16 cellular contexts compared by ENCODE assay signal in genomic region chr17:40952675-40953074, GRCh38. TPM values are rescaled to one million over a fixed set of nuclear protein-coding genes. Genes with fewer than 3 reads are reported as not detected.
DNase-seq lines count a peak whose midpoint lies in the region; ATAC-seq and TF ChIP-seq lines count a peak whose summit lies in the region.
"Had no signal": no experiment of that assay in that cellular context is flagged by ENCODE, and none has a peak within 500 bp of the region (broad histone marks: within the 10 kb centered on the region; RNA-seq: fewer than 3 reads in every experiment).

No MANE protein-coding gene starts in this region.

- H4K5ac ChIP-seq in IMR-90 (ENCODE audit: low read depth, low read length): no peak overlapping the region
- H4K5ac ChIP-seq in mesendoderm (ENCODE audit: low read length): no peak overlapping the region

- H3K4me3 ChIP-seq in AG09309 (ENCODE audit: control insufficient read depth, low read depth, low read length) (no peak overlapping the region), IMR-90 (ENCODE audit: insufficient read depth, low read depth, low read length) (no peak overlapping the region), mesendoderm (ENCODE audit: low read length) (no peak overlapping the region), coronary artery (no peak overlapping the region), BE2C (ENCODE audit: low read depth, low read length) (no peak overlapping the region), ascending aorta (no peak overlapping the region)
- H3K4me3 ChIP-seq: GM12878 had no signal

- H3K27ac ChIP-seq in IMR-90 (ENCODE audit: insufficient read depth, low read length) (no peak overlapping the region), mesendoderm (ENCODE audit: low read depth, low read length) (no peak overlapping the region), coronary artery (no peak overlapping the region), ascending aorta (no peak overlapping the region)
- H3K27ac ChIP-seq: HL-60 had no signal

- POLR2A ChIA-PET in IMR-90 (lab: Charles Lee; ENCODE audit: unreplicated experiment): no interaction called here

- H3K9ac ChIP-seq in IMR-90 (ENCODE audit: low read depth, low read length): no peak overlapping the region
- H3K9ac ChIP-seq in mesendoderm (ENCODE audit: low read length): no peak overlapping the region

- dilution Hi-C loops in IMR-90 (cut with HindIII; ENCODE audit: low sequenced_read_pairs, unreplicated experiment): no loop called here

- in situ Hi-C loops in IMR-90 (cut with MboI; ENCODE audit: low sequenced_read_pairs): no loop called here

- no peaks in the 10 kb centered on the region for H3K36me3 ChIP-seq in IMR-90 (ENCODE audit: control insufficient read depth, insufficient read depth, low read length)
- H3K36me3 ChIP-seq in mesendoderm (ENCODE audit: control insufficient read depth, insufficient read depth, low read length): no peaks in the 10 kb centered on the region
- H3K36me3 ChIP-seq in BE2C: no peaks in the 10 kb centered on the region
- no peaks in the 10 kb centered on the region for H3K36me3 ChIP-seq in ascending aorta

- no peak for TF ChIP-seq POLR2A in IMR-90 (IDR thresholded peaks at IDR 0.05; ENCODE audit: low read depth, low read length)

- no TSS peak for BruUV-seq in IMR-90 (replicated peaks; lab: Mats Ljungman, UMichigan)

- H2BK120ac ChIP-seq in IMR-90 (ENCODE audit: low read depth, low read length): peak overlapping the region; percentile 92; the same call in 1 of the 2 replicates
- no peak overlapping the region for H2BK120ac ChIP-seq in mesendoderm (ENCODE audit: low read depth, low read length)

- H2AK9ac ChIP-seq in IMR-90 (replicated peaks; ENCODE audit: low read depth, low read length, poor library complexity): no peak overlapping the region

- no peaks in the 10 kb centered on the region for H4K20me1 ChIP-seq in IMR-90 (ENCODE audit: insufficient read depth, low read length)

- H3K23ac ChIP-seq in IMR-90 (ENCODE audit: low read depth, low read length): peak overlapping the region; percentile 26; the same call in 1 of the 2 replicates
- no peak overlapping the region for H3K23ac ChIP-seq in mesendoderm (ENCODE audit: low read length)

- no peaks in the 10 kb centered on the region for H3K27me3 ChIP-seq in IMR-90 (ENCODE audit: control insufficient read depth, insufficient read depth, low read length)
- H3K27me3 ChIP-seq in mesendoderm (ENCODE audit: insufficient read depth, low read length, poor library complexity): no peaks in the 10 kb centered on the region
- peaks cover 37% of the 10 kb centered on the region for H3K27me3 ChIP-seq in BE2C
- H3K27me3 ChIP-seq in ascending aorta: no peaks in the 10 kb centered on the region

- peak overlapping the region; percentile 58; the same call in 1 of the 2 replicates for H3K56ac ChIP-seq in IMR-90 (ENCODE audit: extremely low read depth, insufficient read depth, low read length)
- H3K56ac ChIP-seq in mesendoderm (ENCODE audit: low read length): no peak overlapping the region

- no peak for TF ChIP-seq RAD21 in IMR-90 (IDR thresholded peaks at IDR 0.05; ENCODE audit: low read length)

- 0 out of 3 replicates have a peak overlapping the region, but pooled peaks have one; percentile 54 for H2BK15ac ChIP-seq in IMR-90 (ENCODE audit: low read depth, low read length)
- no peak overlapping the region for H2BK15ac ChIP-seq in mesendoderm (replicated peaks; ENCODE audit: low read depth)

- WGBS in IMR-90 (ENCODE audit: extremely low coverage in 2 of 2, insufficient read length in 1 of 2), 2 experiments: no CpG with 5 or more reads among the region's 1 CpG
- no CpG with 5 or more reads among the region's 1 CpG for WGBS in mesendoderm (ENCODE audit: extremely low coverage, insufficient coverage, low lambda C conversion rate)

- H3K79me1 ChIP-seq in IMR-90 (ENCODE audit: low read depth in 1 of 2, low read length in 2 of 2): no peaks in the 10 kb centered on the region
- H3K79me1 ChIP-seq in mesendoderm (ENCODE audit: low read length): no peaks in the 10 kb centered on the region

- no peak overlapping the region; the same call in 1 of the 2 replicates for H3K18ac ChIP-seq in IMR-90 (ENCODE audit: low read depth, low read length)
- no peak overlapping the region for H3K18ac ChIP-seq in mesendoderm (ENCODE audit: low read length)

- H4K8ac ChIP-seq in IMR-90 (ENCODE audit: low read depth in 2 of 2, low read length in 2 of 2) (peak overlapping the region; percentile 67 to 86; a peak in 2 of 4 replicates), mesendoderm (ENCODE audit: low read depth, low read length) (no peak overlapping the region)

- H2BK20ac ChIP-seq in IMR-90 (ENCODE audit: low read depth, low read length): peak overlapping the region; percentile 47; the same call in 1 of the 2 replicates

- H3K9me3 ChIP-seq in IMR-90 (ENCODE audit: control insufficient read depth, insufficient read depth, low read length) (no peaks in the 10 kb centered on the region), BE2C (no peaks in the 10 kb centered on the region), ascending aorta (no peaks in the 10 kb centered on the region)

- intact Hi-C loops in IMR-90 (cut with micrococcal nuclease) (no loop called here), ascending aorta (cut with DNase I) (no loop called here)

- peaks cover 12% of the 10 kb centered on the region for H3K4me1 ChIP-seq in IMR-90 (ENCODE audit: control insufficient read depth, insufficient read depth, low read length)
- no peaks in the 10 kb centered on the region for H3K4me1 ChIP-seq in mesendoderm (ENCODE audit: control insufficient read depth, low read depth, low read length)
- H3K4me1 ChIP-seq in BE2C: no peaks in the 10 kb centered on the region; the same call in 1 of the 2 replicates
- no peaks in the 10 kb centered on the region for H3K4me1 ChIP-seq in ascending aorta

- H2BK5ac ChIP-seq in IMR-90 (ENCODE audit: low read depth, low read length, poor library complexity, severe bottlenecking) (peak overlapping the region; percentile 94), mesendoderm (ENCODE audit: low read length) (no peak overlapping the region)

- H2AK5ac ChIP-seq in IMR-90 (ENCODE audit: low read depth, low read length) (no peak overlapping the region), mesendoderm (ENCODE audit: low read length) (no peak overlapping the region)

- H3K9me1 ChIP-seq in IMR-90 (ENCODE audit: insufficient read depth, low read length): peaks cover 5% of the 10 kb centered on the region; the same call in 1 of the 2 replicates

- DNase-seq in AG09309 (ENCODE audit: low read depth): peak; percentile 97
- DNase-seq in IMR-90: peak; percentile 93
- peak; percentile 80 for DNase-seq in dedifferentiated amniotic fluid mesenchymal stem cell (ENCODE audit: extremely low spot score)
- DNase-seq in mesendoderm: peak; percentile 10
- no peak for DNase-seq in coronary artery (ENCODE audit: low spot score)
- DNase-seq in BE2C: no peak
- DNase-seq in T-helper 9 cell: no peak
- DNase-seq in ascending aorta (ENCODE audit: low spot score in 2 of 2): no peak
- DNase-seq: activated naive CD8-positive, alpha-beta T cell treated with anti-CD3 and anti-CD28 coated beads, Interleukin-2, amount 10 ng/mL, durations not matched to agents 7 days and 5 days; CD8-positive, alpha-beta memory T cell; NCI-H1436 treated with DMSO at 0.1 percent for 48 hours; stimulated activated CD4-positive, alpha-beta T cell treated with anti-CD3 and anti-CD28 coated beads, Interleukin-4, amount 100 ng/mL, for 4 hours had no signal

- CTCF ChIA-PET in IMR-90 (lab: Yijun Ruan, JAX): interaction anchor here (1.1 kb wide), 1 partner anchor 20 kb away, joined by 4 read pairs; no protein-coding TSS in a partner anchor

- TF ChIP-seq CTCF in AG09309 (IDR thresholded peaks at IDR 0.05; ENCODE audit: control insufficient read depth, insufficient read depth, low read depth, low read length, missing control alignments): no peak
- TF ChIP-seq CTCF in IMR-90 (conservative IDR thresholded peaks at IDR 0.05; ENCODE audit: low read depth, low read length): no peak
- no peak for TF ChIP-seq CTCF in coronary artery (IDR thresholded peaks at IDR 0.05)
- no peak for TF ChIP-seq CTCF in BE2C (IDR thresholded peaks at IDR 0.05; ENCODE audit: low read depth, low read length)
- TF ChIP-seq CTCF in ascending aorta (IDR thresholded peaks at IDR 0.05): no peak

- peak overlapping the region; percentile 45; the same call in 1 of the 2 replicates for H3K4ac ChIP-seq in IMR-90 (ENCODE audit: low read depth, low read length)
- H3K4ac ChIP-seq in mesendoderm (ENCODE audit: low read depth, low read length): no peak overlapping the region

- H3K4me2 ChIP-seq in IMR-90 (ENCODE audit: low read depth, low read length) (no peak overlapping the region), mesendoderm (ENCODE audit: low read length) (no peak overlapping the region)

- no peak overlapping the region for H4K91ac ChIP-seq in IMR-90 (ENCODE audit: insufficient read depth, low read depth, low read length)

- peak; percentile 33 for ATAC-seq in IMR-90 (ENCODE audit: low read depth)
- ATAC-seq: GM12878 had no signal

- no peak overlapping the region; the same call in 1 of the 2 replicates for H3K14ac ChIP-seq in IMR-90 (replicated peaks; ENCODE audit: low read depth, low read length)

- H3K79me2 ChIP-seq in mesendoderm (ENCODE audit: control insufficient read depth, insufficient read depth, low read length): no peaks in the 10 kb centered on the region

- no peak overlapping the region for H2AFZ ChIP-seq in IMR-90 (replicated peaks; ENCODE audit: low read length, poor library complexity)

RNA-seq across cellular contexts. Expression of gene KRT39, which starts 14.1 kb away (rescaled TPM):
- total RNA-seq in IMR-90 (2012; rRNA removed) (not detected in 2 replicates), ascending aorta (not detected)
- 0.15 TPM in 1 of 2 replicates, not detected in the other for polyA plus RNA-seq in IMR-90 (2012; rRNA removed)
- 0.08 and 0.16 TPM in 2 replicates for polyA plus RNA-seq in IMR-90 (2012; cell fraction: cytosol; rRNA removed)
- polyA plus RNA-seq in IMR-90 (2012; cell fraction: nucleus; rRNA removed; ENCODE audit: low replicate concordance): 0.09 TPM in 1 of 2 replicates, not detected in the other
- not detected for polyA plus RNA-seq in mesendoderm (2013, experiment 1 of 2)
- not detected for polyA plus RNA-seq in mesendoderm (2013, experiment 2 of 2)
- not detected for polyA plus RNA-seq in BE2C (2012; ENCODE audit: insufficient read depth, insufficient read length, low read depth)
- total RNA-seq: activated naive CD8-positive, alpha-beta T cell treated with anti-CD3 and anti-CD28 coated beads, Interleukin-2, amount 10 ng/mL, durations not matched to agents 7 days and 5 days; CD8-positive, alpha-beta memory T cell; GM12878; osteocyte; subcutaneous adipose tissue had no signal
- polyA plus RNA-seq: CD8-positive, alpha-beta memory T cell; GM12878 had no signal

RNA-seq across cellular contexts. Expression of gene KRT23, which starts 15.2 kb away (rescaled TPM):
- total RNA-seq in IMR-90 (2012; rRNA removed): 0.28 and 0.36 TPM in 2 replicates
- polyA plus RNA-seq in IMR-90 (2012; rRNA removed): 0.32 and 0.39 TPM in 2 replicates
- 0.11 and 0.41 TPM in 2 replicates for polyA plus RNA-seq in IMR-90 (2012; cell fraction: cytosol; rRNA removed)
- 0.09 and 0.17 TPM in 2 replicates for polyA plus RNA-seq in IMR-90 (2012; cell fraction: nucleus; rRNA removed; ENCODE audit: low replicate concordance)
- polyA plus RNA-seq in mesendoderm (2013, experiment 1 of 2): not detected
- not detected for polyA plus RNA-seq in mesendoderm (2013, experiment 2 of 2)
- polyA plus RNA-seq in BE2C (2012; ENCODE audit: insufficient read depth, insufficient read length, low read depth): not detected
- not detected for total RNA-seq in ascending aorta
- total RNA-seq: activated naive CD8-positive, alpha-beta T cell treated with anti-CD3 and anti-CD28 coated beads, Interleukin-2, amount 10 ng/mL, durations not matched to agents 7 days and 5 days; CD8-positive, alpha-beta memory T cell; GM12878; osteocyte; subcutaneous adipose tissue had no signal
- polyA plus RNA-seq: CD8-positive, alpha-beta memory T cell; GM12878 had no signal

RNA-seq across cellular contexts. Expression of gene KRT40, which starts 31.5 kb away (rescaled TPM):
- total RNA-seq in IMR-90 (2012; rRNA removed) (not detected in 2 replicates), ascending aorta (not detected)
- not detected in 2 replicates for polyA plus RNA-seq in IMR-90 (2012; rRNA removed)
- polyA plus RNA-seq in IMR-90 (2012; cell fraction: cytosol; rRNA removed): not detected in 2 replicates
- polyA plus RNA-seq in IMR-90 (2012; cell fraction: nucleus; rRNA removed; ENCODE audit: low replicate concordance): not detected in 2 replicates
- not detected for polyA plus RNA-seq in mesendoderm (2013, experiment 1 of 2)
- not detected for polyA plus RNA-seq in mesendoderm (2013, experiment 2 of 2)
- not detected for polyA plus RNA-seq in BE2C (2012; ENCODE audit: insufficient read depth, insufficient read length, low read depth)
- total RNA-seq: activated naive CD8-positive, alpha-beta T cell treated with anti-CD3 and anti-CD28 coated beads, Interleukin-2, amount 10 ng/mL, durations not matched to agents 7 days and 5 days; CD8-positive, alpha-beta memory T cell; GM12878; osteocyte; subcutaneous adipose tissue had no signal
- polyA plus RNA-seq: CD8-positive, alpha-beta memory T cell; GM12878 had no signal

RNA-seq across cellular contexts. Expression of gene KRTAP3-3, which starts 41.3 kb away (rescaled TPM):
- total RNA-seq in IMR-90 (2012; rRNA removed) (not detected in 2 replicates), ascending aorta (not detected)
- polyA plus RNA-seq in IMR-90 (2012; rRNA removed): not detected in 2 replicates
- polyA plus RNA-seq in IMR-90 (2012; cell fraction: cytosol; rRNA removed): not detected in 2 replicates
- not detected in 2 replicates for polyA plus RNA-seq in IMR-90 (2012; cell fraction: nucleus; rRNA removed; ENCODE audit: low replicate concordance)
- polyA plus RNA-seq in mesendoderm (2013, experiment 1 of 2): not detected
- not detected for polyA plus RNA-seq in mesendoderm (2013, experiment 2 of 2)
- polyA plus RNA-seq in BE2C (2012; ENCODE audit: insufficient read depth, insufficient read length, low read depth): not detected
- total RNA-seq: activated naive CD8-positive, alpha-beta T cell treated with anti-CD3 and anti-CD28 coated beads, Interleukin-2, amount 10 ng/mL, durations not matched to agents 7 days and 5 days; CD8-positive, alpha-beta memory T cell; GM12878; osteocyte; subcutaneous adipose tissue had no signal
- polyA plus RNA-seq: CD8-positive, alpha-beta memory T cell; GM12878 had no signal

RNA-seq across cellular contexts. Expression of gene KRTAP3-2, which starts 47.0 kb away (rescaled TPM):
- not detected in 2 replicates for total RNA-seq in IMR-90 (2012; rRNA removed)
- not detected in 2 replicates for polyA plus RNA-seq in IMR-90 (2012; rRNA removed)
- not detected in 2 replicates for polyA plus RNA-seq in IMR-90 (2012; cell fraction: cytosol; rRNA removed)
- not detected in 2 replicates for polyA plus RNA-seq in IMR-90 (2012; cell fraction: nucleus; rRNA removed; ENCODE audit: low replicate concordance)
- not detected for polyA plus RNA-seq in mesendoderm (2013, experiment 1 of 2)
- not detected for polyA plus RNA-seq in mesendoderm (2013, experiment 2 of 2)
- not detected for polyA plus RNA-seq in BE2C (2012; ENCODE audit: insufficient read depth, insufficient read length, low read depth)
- total RNA-seq in ascending aorta: not detected
- total RNA-seq: activated naive CD8-positive, alpha-beta T cell treated with anti-CD3 and anti-CD28 coated beads, Interleukin-2, amount 10 ng/mL, durations not matched to agents 7 days and 5 days; CD8-positive, alpha-beta memory T cell; GM12878; osteocyte; subcutaneous adipose tissue had no signal
- polyA plus RNA-seq: CD8-positive, alpha-beta memory T cell; GM12878 had no signal

Comparison
In these comparisons a context has a peak if more than half of its experiments do, and no peak if none do; other contexts are left out.
1. DNase-seq: peak in AG09309 (single experiment), IMR-90 (single experiment), dedifferentiated amniotic fluid mesenchymal stem cell (single experiment) and mesendoderm (single experiment); none in coronary artery (single experiment), BE2C (single experiment), T-helper 9 cell (single experiment) and ascending aorta (0 of 2).